ENCODE assay signal across 2 cellular contexts in genomic region chr18:49631146-49631866, GRCh38.
TF ChIP-seq lines count a peak whose summit lies in the region.

No MANE protein-coding gene starts in this region.

TF ChIP-seq in H1, 55 proteins besides CTCF, POLR2A, EP300 and RAD21 (continued from another document):
- TF ChIP-seq, protein P1, sequence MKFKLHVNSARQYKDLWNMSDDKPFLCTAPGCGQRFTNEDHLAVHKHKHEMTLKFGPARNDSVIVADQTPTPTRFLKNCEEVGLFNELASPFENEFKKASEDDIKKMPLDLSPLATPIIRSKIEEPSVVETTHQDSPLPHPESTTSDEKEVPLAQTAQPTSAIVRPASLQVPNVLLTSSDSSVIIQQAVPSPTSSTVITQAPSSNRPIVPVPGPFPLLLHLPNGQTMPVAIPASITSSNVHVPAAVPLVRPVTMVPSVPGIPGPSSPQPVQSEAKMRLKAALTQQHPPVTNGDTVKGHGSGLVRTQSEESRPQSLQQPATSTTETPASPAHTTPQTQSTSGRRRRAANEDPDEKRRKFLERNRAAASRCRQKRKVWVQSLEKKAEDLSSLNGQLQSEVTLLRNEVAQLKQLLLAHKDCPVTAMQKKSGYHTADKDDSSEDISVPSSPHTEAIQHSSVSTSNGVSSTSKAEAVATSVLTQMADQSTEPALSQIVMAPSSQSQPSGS (IDR thresholded peaks at IDR 0.05; ENCODE audit: low read length), result no peak
- no peak for TF ChIP-seq KDM4A (IDR thresholded peaks at IDR 0.05; ENCODE audit: low read depth, low read length, severe bottlenecking)
- no peak for TF ChIP-seq SP2 (IDR thresholded peaks at IDR 0.05; ENCODE audit: low read length)
- no peak for TF ChIP-seq RBBP5 (IDR thresholded peaks at IDR 0.05; ENCODE audit: borderline replicate concordance, low read depth, low read length)
- no peak for TF ChIP-seq SUZ12 (IDR thresholded peaks at IDR 0.05; ENCODE audit: low read length)
- TF ChIP-seq CHD2 (IDR thresholded peaks at IDR 0.05; ENCODE audit: low read length), result no peak
- TF ChIP-seq POU5F1 (IDR thresholded peaks at IDR 0.05; ENCODE audit: low read depth, low read length), result no peak

TF ChIP-seq in HepG2, 621 proteins besides CTCF, POLR2A, EP300 and RAD21 (continued from another document):
- TF ChIP-seq, protein P2, sequence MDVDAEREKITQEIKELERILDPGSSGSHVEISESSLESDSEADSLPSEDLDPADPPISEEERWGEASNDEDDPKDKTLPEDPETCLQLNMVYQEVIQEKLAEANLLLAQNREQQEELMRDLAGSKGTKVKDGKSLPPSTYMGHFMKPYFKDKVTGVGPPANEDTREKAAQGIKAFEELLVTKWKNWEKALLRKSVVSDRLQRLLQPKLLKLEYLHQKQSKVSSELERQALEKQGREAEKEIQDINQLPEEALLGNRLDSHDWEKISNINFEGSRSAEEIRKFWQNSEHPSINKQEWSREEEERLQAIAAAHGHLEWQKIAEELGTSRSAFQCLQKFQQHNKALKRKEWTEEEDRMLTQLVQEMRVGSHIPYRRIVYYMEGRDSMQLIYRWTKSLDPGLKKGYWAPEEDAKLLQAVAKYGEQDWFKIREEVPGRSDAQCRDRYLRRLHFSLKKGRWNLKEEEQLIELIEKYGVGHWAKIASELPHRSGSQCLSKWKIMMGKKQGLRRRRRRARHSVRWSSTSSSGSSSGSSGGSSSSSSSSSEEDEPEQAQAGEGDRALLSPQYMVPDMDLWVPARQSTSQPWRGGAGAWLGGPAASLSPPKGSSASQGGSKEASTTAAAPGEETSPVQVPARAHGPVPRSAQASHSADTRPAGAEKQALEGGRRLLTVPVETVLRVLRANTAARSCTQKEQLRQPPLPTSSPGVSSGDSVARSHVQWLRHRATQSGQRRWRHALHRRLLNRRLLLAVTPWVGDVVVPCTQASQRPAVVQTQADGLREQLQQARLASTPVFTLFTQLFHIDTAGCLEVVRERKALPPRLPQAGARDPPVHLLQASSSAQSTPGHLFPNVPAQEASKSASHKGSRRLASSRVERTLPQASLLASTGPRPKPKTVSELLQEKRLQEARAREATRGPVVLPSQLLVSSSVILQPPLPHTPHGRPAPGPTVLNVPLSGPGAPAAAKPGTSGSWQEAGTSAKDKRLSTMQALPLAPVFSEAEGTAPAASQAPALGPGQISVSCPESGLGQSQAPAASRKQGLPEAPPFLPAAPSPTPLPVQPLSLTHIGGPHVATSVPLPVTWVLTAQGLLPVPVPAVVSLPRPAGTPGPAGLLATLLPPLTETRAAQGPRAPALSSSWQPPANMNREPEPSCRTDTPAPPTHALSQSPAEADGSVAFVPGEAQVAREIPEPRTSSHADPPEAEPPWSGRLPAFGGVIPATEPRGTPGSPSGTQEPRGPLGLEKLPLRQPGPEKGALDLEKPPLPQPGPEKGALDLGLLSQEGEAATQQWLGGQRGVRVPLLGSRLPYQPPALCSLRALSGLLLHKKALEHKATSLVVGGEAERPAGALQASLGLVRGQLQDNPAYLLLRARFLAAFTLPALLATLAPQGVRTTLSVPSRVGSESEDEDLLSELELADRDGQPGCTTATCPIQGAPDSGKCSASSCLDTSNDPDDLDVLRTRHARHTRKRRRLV (CRISPR knock-in tag; IDR thresholded peaks at IDR 0.05), result no peak
TF ChIP-seq in HepG2: peak in this region for 1.
